8 cellular contexts compared by ENCODE assay signal in genomic region chr3:149970716-149971402, GRCh38. TPM values are rescaled to one million over a fixed set of nuclear protein-coding genes. Genes with fewer than 3 reads are reported as not detected.
A peak's percentile ranks its signal among the peaks of the same experiment; 100 is the strongest.
DNase-seq lines count a peak whose midpoint lies in the region; ATAC-seq and TF ChIP-seq lines count a peak whose summit lies in the region.

PFN2 (minus strand) TSS chr3:149970895; CDS start chr3:149970856, 39 bp downstream.

- H3K27ac ChIP-seq in angular gyrus (ENCODE audit: low read depth, low read length) (peak within 1 kb of the TSS; percentile 95), left ventricle myocardium inferior (replicated peaks) (peak within 1 kb of the TSS; percentile 96), prostate gland (peak within 1 kb of the TSS; percentile 91 to 94), urinary bladder (ENCODE audit: low read depth) (peak within 1 kb of the TSS; percentile 87)

- peak; percentile 93 for DNase-seq in DMS53 (lab: John Stamatoyannopoulos, UW)
- DNase-seq in LNCaP clone FGC (ENCODE audit: low read depth) = peak; percentile 23
- peak; percentile 76 for DNase-seq in SW480 (ENCODE audit: low spot score)
- DNase-seq in left ventricle myocardium inferior = peak; percentile 78
- DNase-seq in prostate gland (ENCODE audit: low spot score) = peak; percentile 65

- TF ChIP-seq POLR2A in prostate gland (IDR thresholded peaks at IDR 0.05) = peak; percentile 16

- H3K9me3 ChIP-seq in left ventricle myocardium inferior (replicated peaks) = no peaks in the 10 kb centered on the region
- no peaks in the 10 kb centered on the region for H3K9me3 ChIP-seq in prostate gland

- TF ChIP-seq CTCF in LNCaP clone FGC (IDR thresholded peaks at IDR 0.05; ENCODE audit: control insufficient read depth, extremely low read depth, insufficient read depth) = no peak
- TF ChIP-seq CTCF in left ventricle myocardium inferior (IDR thresholded peaks at IDR 0.05; ENCODE audit: borderline replicate concordance) = no peak
- TF ChIP-seq CTCF in prostate gland (IDR thresholded peaks at IDR 0.05) = no peak

- H3K27me3 ChIP-seq in left ventricle myocardium inferior (ENCODE audit: low read depth) = no peaks in the 10 kb centered on the region
- H3K27me3 ChIP-seq in prostate gland (replicated peaks; ENCODE audit: insufficient read depth) = no peaks in the 10 kb centered on the region

- peak; percentile 40 for ATAC-seq in GM21786 (IDR thresholded peaks at IDR 0.05; ENCODE audit: unreplicated experiment)

- H3K4me1 ChIP-seq in left ventricle myocardium inferior (peaks cover 58% of the 10 kb centered on the region), prostate gland (replicated peaks) (peaks cover 4% of the 10 kb centered on the region), urinary bladder (ENCODE audit: insufficient read depth) (no peaks in the 10 kb centered on the region)

- H3K36me3 ChIP-seq in left ventricle myocardium inferior (peaks cover 5% of the 10 kb centered on the region), prostate gland (no peaks in the 10 kb centered on the region), urinary bladder (ENCODE audit: insufficient read depth) (no peaks in the 10 kb centered on the region)

- intact Hi-C loops in left ventricle myocardium inferior (cut with micrococcal nuclease) = no loop called here
- intact Hi-C loops in prostate gland (cut with DNase I) = loop anchor here (5.0 kb wide), 1 partner anchor 154 kb away; no protein-coding TSS in a partner anchor

- H3K4me3 ChIP-seq in LNCaP clone FGC (ENCODE audit: low read depth, low read length) = peak within 1 kb of the TSS; percentile 79
- H3K4me3 ChIP-seq in left ventricle myocardium inferior = peak within 1 kb of the TSS; percentile 95
- peak within 1 kb of the TSS; percentile 92 to 94 for H3K4me3 ChIP-seq in prostate gland
- H3K4me3 ChIP-seq in urinary bladder (ENCODE audit: low read depth, low read length) = peak within 1 kb of the TSS; percentile 95

- WGBS in prostate gland = under 1% methylated on average over 46 of the region's 102 CpGs
- under 1% methylated on average over 101 of the region's 102 CpGs for WGBS in urinary bladder

RNA-seq across cellular contexts. Expression of gene PFN2, which starts in this region (rescaled TPM):
- total RNA-seq in left ventricle myocardium inferior (40.8 TPM), prostate gland (10 to 100 TPM; 45.5 to 66.5 TPM), urinary bladder (159 TPM)
- 98.9 TPM for polyA plus RNA-seq in urinary bladder

Comparison
In these comparisons a context has a peak if more than half of its experiments do, and no peak if none do; other contexts are left out.
1. Peak in every context shown above with its lines: DNase-seq, ATAC-seq, H3K4me3 ChIP-seq and H3K27ac ChIP-seq.
2. DNase-seq: peak in every context shown above with its lines; median percentile 93 in DMS53; 78 in left ventricle myocardium inferior; 76 in SW480; 65 in prostate gland; 23 in LNCaP clone FGC.